ENCODE assay signal across 13 cellular contexts in genomic region chr20:17519606-17520285, GRCh38. TPM values are rescaled to one million over a fixed set of nuclear protein-coding genes. Genes with fewer than 3 reads are reported as not detected.
DNase-seq lines count a peak whose midpoint lies in the region; ATAC-seq and TF ChIP-seq lines count a peak whose summit lies in the region.
"Had no signal": no experiment of that assay in that cellular context is flagged by ENCODE, and none has a peak within 500 bp of the region (broad histone marks: within the 10 kb centered on the region; RNA-seq: fewer than 3 reads in every experiment).

No MANE protein-coding gene starts in this region.

- peaks cover 58 to 87% (median 84%) of the 10 kb centered on the region in 10 experiments for H3K4me1 ChIP-seq in BLaER1 treated with 17β-estradiol and CSF1 and Interleukin-3, amounts not matched to agents 10 nM and 100 nM

- H4K20me1 ChIP-seq in BLaER1 treated with 17β-estradiol and CSF1 and Interleukin-3, amounts not matched to agents 10 nM and 100 nM, result no peaks in the 10 kb centered on the region

- H3K27ac ChIP-seq in BLaER1 treated with 17β-estradiol and CSF1 and Interleukin-3, amounts not matched to agents 10 nM and 100 nM, result peak overlapping the region in 9 of 11 experiments; percentile 76 to 94 (median 91); a peak in 18 of 22 replicates

- peaks cover 77% of the 10 kb centered on the region for H3K27me3 Mint-ChIP-seq in neural crest cell (ENCODE audit: low read depth)

- H3K4me3 Mint-ChIP-seq in neural crest cell, result no peak overlapping the region
- H3K4me3 Mint-ChIP-seq: CD8-positive, alpha-beta T cell had no signal

- H3K9me3 Mint-ChIP-seq in neural crest cell, result no peaks in the 10 kb centered on the region
- H3K9me3 Mint-ChIP-seq: CD8-positive, alpha-beta T cell had no signal

- no peak for TF ChIP-seq CTCF in neural crest cell (conservative IDR thresholded peaks at IDR 0.05)

- H3K27me3 ChIP-seq in BLaER1 treated with 17β-estradiol and CSF1 and Interleukin-3, amounts not matched to agents 10 nM and 100 nM, result peaks cover 5 to 30% (median 11%) of the 10 kb centered on the region in 11 experiments

- H3K4me3 ChIP-seq in BLaER1 treated with 17β-estradiol and CSF1 and Interleukin-3, amounts not matched to agents 10 nM and 100 nM, result no peak overlapping the region

- peak overlapping the region in 8 of 11 experiments; percentile 60 to 76 (median 73); a peak in 10 of 22 replicates for H3K9ac ChIP-seq in BLaER1 treated with 17β-estradiol and CSF1 and Interleukin-3, amounts not matched to agents 10 nM and 100 nM

- no peaks in the 10 kb centered on the region for H3K36me3 ChIP-seq in BLaER1 treated with 17β-estradiol and CSF1 and Interleukin-3, amounts not matched to agents 10 nM and 100 nM

- no peak for ATAC-seq in GM19395 (IDR thresholded peaks at IDR 0.05; ENCODE audit: unreplicated experiment)
- ATAC-seq: CD8-positive, alpha-beta T cell had no signal

- peaks cover 4% of the 10 kb centered on the region for H3K4me1 Mint-ChIP-seq in neural crest cell

- peak overlapping the region; percentile 74 to 93 (median 85); a peak in 21 of 22 replicates for H3K4me2 ChIP-seq in BLaER1 treated with 17β-estradiol and CSF1 and Interleukin-3, amounts not matched to agents 10 nM and 100 nM

- peak overlapping the region; percentile 75 for H3K27ac Mint-ChIP-seq in neural crest cell (ENCODE audit: unreplicated experiment)
- H3K27ac Mint-ChIP-seq: CD8-positive, alpha-beta T cell had no signal

- H3K36me3 Mint-ChIP-seq in neural crest cell (ENCODE audit: low read depth), result no peaks in the 10 kb centered on the region
- H3K36me3 Mint-ChIP-seq: CD8-positive, alpha-beta T cell had no signal

- peaks cover 0 to 22% (median 0%) of the 10 kb centered on the region in 11 experiments; a peak in 7 of 22 replicates for H3K9me3 ChIP-seq in BLaER1 treated with 17β-estradiol and CSF1 and Interleukin-3, amounts not matched to agents 10 nM and 100 nM (replicated peaks in 1 of 11)

- DNase-seq in LHCN-M2 (ENCODE audit: low read depth) (peak; percentile 25), neural crest cell (ENCODE audit: low read depth, low spot score) (no peak), DMS79 treated with DMSO at 0.1 percent for 48 hours (lab: John Stamatoyannopoulos, UW) (no peak), NCI-H1930 (lab: John Stamatoyannopoulos, UW) (no peak)
- DNase-seq: AML-193; CD8-positive, alpha-beta T cell; DMS 273 treated with DMSO at 0.1 percent for 48 hours; DMS53; GOT3; H7; KG1 had no signal

RNA-seq across cellular contexts. Expression of gene BFSP1, which starts 11.4 kb away (rescaled TPM):
- 4.7 and 6.6 TPM in 2 replicates for total RNA-seq in LHCN-M2 (2014; rRNA removed)
- 6.4 TPM for polyA plus RNA-seq in LHCN-M2 (2012)
- total RNA-seq in neural crest cell, result 3.9 and 4.2 TPM in 2 replicates

RNA-seq across cellular contexts. Expression of gene DSTN, which starts 50.1 kb away (rescaled TPM):
- total RNA-seq in LHCN-M2 (2014; rRNA removed) (218 and 254 TPM in 2 replicates), neural crest cell (91.9 and 98.7 TPM in 2 replicates)
- polyA plus RNA-seq in LHCN-M2 (2012), result 559 TPM
